Comparison of ENCODE assay signal across 18 cellular contexts in the genomic region with DNA sequence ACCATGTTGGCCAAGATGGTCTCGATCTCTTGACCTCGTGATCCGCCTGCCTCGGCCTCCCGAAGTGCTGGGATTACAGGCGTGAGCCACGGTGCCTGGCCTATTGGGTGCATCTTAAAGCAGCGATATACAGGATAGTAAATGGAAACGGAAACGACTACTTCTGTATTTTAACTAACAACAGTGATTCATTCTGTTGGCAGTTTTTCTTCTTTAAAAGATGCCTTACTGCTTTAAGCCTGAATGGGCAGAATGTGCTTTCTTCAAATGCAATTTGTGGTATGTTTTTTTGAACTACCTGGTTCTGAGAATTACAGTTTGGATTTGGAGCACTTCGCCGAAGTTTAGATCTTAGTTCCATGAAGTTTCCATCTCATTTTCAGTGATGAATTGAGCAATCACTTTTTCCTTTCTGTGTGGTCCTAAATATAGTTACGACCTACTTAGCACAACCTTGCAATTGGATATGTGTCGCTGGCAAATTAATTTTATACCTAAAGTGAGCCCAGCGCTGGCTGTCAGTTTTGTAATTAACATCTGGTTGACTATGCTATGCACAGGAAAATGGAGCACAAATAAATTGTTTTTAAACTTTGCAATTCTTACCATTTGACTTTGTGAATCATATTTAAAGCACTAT. TPM values are rescaled to one million over a fixed set of nuclear protein-coding genes. Genes with fewer than 3 reads are reported as not detected.
A peak's percentile ranks its signal among the peaks of the same experiment; 100 is the strongest.
DNase-seq lines count a peak whose midpoint lies in the region; ATAC-seq and TF ChIP-seq lines count a peak whose summit lies in the region.
"Had no signal": no experiment of that assay in that cellular context is flagged by ENCODE, and none has a peak within 500 bp of the region (broad histone marks: within the 10 kb centered on the region; RNA-seq: fewer than 3 reads in every experiment).

No MANE protein-coding gene starts in this region.

- DNase-seq in Right ventricle myocardium superior (no peak), Right ventricle myocardium inferior (ENCODE audit: missing footprints) (no peak), Panc1 (ENCODE audit: low read depth, low spot score) (no peak), kidney tubule cell (ENCODE audit: low spot score) (peak; percentile 52), vagina (ENCODE audit: extremely low spot score in 2 of 2) (no peak), mucosa of gallbladder (ENCODE audit: low spot score) (no peak)
- DNase-seq in stimulated activated CD4-positive, alpha-beta T cell treated with anti-CD3 and anti-CD28 coated beads, Interleukin-1b, Interleukin-23, amount 100 ng/mL, for 48 hours: no peak
- DNase-seq: activated CD4-positive, alpha-beta T cell treated with anti-CD3 and anti-CD28 coated beads for 4 hours; aorta; hippocampal formation; left lung; NCI-H2107; SIG-M5; stimulated activated CD8-positive, alpha-beta memory T cell treated with anti-CD3 and anti-CD28 coated beads, Interleukin-4, amount 100 ng/mL, for 48 hours; T-helper 9 cell; testis had no signal

- H3K36me3 ChIP-seq in Panc1 (ENCODE audit: control insufficient read depth, insufficient read depth, low read length) (no peaks in the 10 kb centered on the region), vagina (no peaks in the 10 kb centered on the region)
- H3K36me3 ChIP-seq: left lung had no signal

- no peak for TF ChIP-seq POLR2A in vagina (IDR thresholded peaks at IDR 0.05)

- in situ Hi-C loops in Panc1 (cut with HindIII; ENCODE audit: low pct_unique_long_range_greater_than_20kb, low sequenced_read_pairs): no loop called here

- ATAC-seq in Right ventricle myocardium superior (ENCODE audit: poor library complexity) (peak; percentile 67), Right ventricle myocardium inferior (no peak), Panc1 (no peak), HG02678 (IDR thresholded peaks at IDR 0.05; ENCODE audit: unreplicated experiment) (no peak)
- ATAC-seq: natural killer cell treated with Interleukin-12 subunit alpha and Interleukin-12 subunit beta and Interleukin-15 and Interleukin-18, amount 100 ng/mL, for 72 hours had no signal

- no peaks in the 10 kb centered on the region for H3K4me1 ChIP-seq in Panc1 (ENCODE audit: control insufficient read depth, insufficient read depth, low read length)
- peaks cover 16% of the 10 kb centered on the region for H3K4me1 ChIP-seq in vagina
- H3K4me1 ChIP-seq: testis had no signal

- TF ChIP-seq CTCF in Panc1 (IDR thresholded peaks at IDR 0.05) (no peak), vagina (IDR thresholded peaks at IDR 0.05) (no peak)

- no peak overlapping the region for H3K4me3 ChIP-seq in Panc1 (ENCODE audit: low read depth in 2 of 2, low read length in 2 of 2)
- no peak overlapping the region for H3K4me3 ChIP-seq in vagina

- BruUV-seq in Panc1 (replicated peaks; lab: Mats Ljungman, UMichigan): TSS peak; percentile 85

- H3K27me3 ChIP-seq in Panc1 (ENCODE audit: control insufficient read depth, insufficient read depth, low read length) (no peaks in the 10 kb centered on the region), vagina (no peaks in the 10 kb centered on the region)
- H3K27me3 ChIP-seq: testis had no signal

- CTCF ChIA-PET in Panc1 (lab: Charles Lee): interaction anchor here (1.0 kb wide), 1 partner anchor 95 kb away, joined by 3 read pairs; no protein-coding TSS in a partner anchor

- H3K9me3 ChIP-seq in Panc1 (ENCODE audit: control insufficient read depth, insufficient read depth, low read depth, low read length): no peaks in the 10 kb centered on the region
- H3K9me3 ChIP-seq in vagina: no peaks in the 10 kb centered on the region
- H3K9me3 ChIP-seq: left lung, testis had no signal

- intact Hi-C loops in Right ventricle myocardium superior (cut with DNase I) (loop anchor here (10.0 kb wide), 1 partner anchor 96 kb away; no protein-coding TSS in a partner anchor), Right ventricle myocardium inferior (cut with DNase I) (no loop called here), Panc1 (cut with micrococcal nuclease; ENCODE audit: unreplicated experiment) (loop anchor here (5.0 kb wide), 1 partner anchor 138 kb away; no protein-coding TSS in a partner anchor), vagina (cut with DNase I) (no loop called here)

- H3K27ac ChIP-seq in Panc1 (ENCODE audit: low read length) (no peak overlapping the region), vagina (peak overlapping the region; percentile 75)
- H3K27ac ChIP-seq: left lung had no signal

- POLR2A ChIA-PET in Panc1 (lab: Charles Lee): no interaction called here

RNA-seq across cellular contexts. Expression of a gene that starts 53.6 kb away (rescaled TPM):
- total RNA-seq in Right ventricle myocardium superior: 234 TPM
- 252 TPM for total RNA-seq in Right ventricle myocardium inferior
- total RNA-seq in Panc1 (2021; ENCODE audit: unreplicated experiment): 238 TPM
- polyA plus RNA-seq in Panc1 (2012; ENCODE audit: insufficient read length): 91.2 TPM
- 186 TPM for total RNA-seq in vagina
- total RNA-seq in mucosa of gallbladder: 265 TPM

Comparison
In these comparisons a context has a peak if more than half of its experiments do, and no peak if none do; other contexts are left out.
1. intact Hi-C loops: an anchor here in Right ventricle myocardium superior (10.0 kb wide) and Panc1 (5.0 kb wide); none called in Right ventricle myocardium inferior and vagina.